In the genomic region with DNA sequence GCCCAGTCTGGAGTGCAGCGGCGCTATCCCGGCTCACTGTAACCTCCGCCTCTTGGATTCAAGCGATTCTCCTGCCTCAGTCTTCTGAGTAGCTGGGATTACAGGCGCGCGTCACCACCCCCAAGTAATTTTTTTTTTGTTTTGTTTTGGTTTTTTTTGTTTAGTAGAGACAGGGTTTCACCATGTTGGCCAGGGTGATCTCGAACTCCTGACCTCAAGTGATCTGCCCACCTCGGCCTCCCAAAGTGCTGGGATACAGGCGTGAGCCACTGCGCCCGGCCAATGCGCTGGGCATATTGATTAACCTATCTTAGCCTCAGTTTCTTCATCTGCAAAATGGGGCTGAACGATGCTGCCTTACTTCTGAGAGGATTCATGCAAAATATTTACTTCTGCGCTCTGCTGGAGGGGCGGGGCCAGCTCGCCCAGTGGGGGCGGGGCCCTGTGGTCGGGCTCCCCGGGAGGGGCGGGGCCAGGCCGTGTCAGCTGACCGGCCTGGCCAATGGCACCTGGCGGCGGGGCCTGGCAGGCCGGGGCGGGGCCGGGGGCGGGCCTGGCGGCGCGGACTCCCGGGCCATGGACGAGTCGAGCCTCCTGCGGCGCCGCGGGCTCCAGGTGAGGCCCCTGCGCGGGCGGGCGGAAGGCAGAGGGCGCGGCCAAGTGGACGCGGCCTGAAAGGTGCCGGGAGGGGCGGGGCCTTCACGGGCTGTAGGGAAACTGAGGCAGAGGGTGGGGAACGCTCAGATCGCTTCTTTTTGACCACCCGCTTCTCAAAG, we compare ENCODE assay signal across 1 cellular context.
TF ChIP-seq lines count a peak whose summit lies in the region.

A gene (plus strand): TSS at position 562 of the 776 bp plus-strand sequence. CDS start 15 bp downstream, at position 577.

TF ChIP-seq in K562, 482 proteins besides CTCF, POLR2A, EP300 and RAD21 (continued from another document):
- TF ChIP-seq, protein P1, sequence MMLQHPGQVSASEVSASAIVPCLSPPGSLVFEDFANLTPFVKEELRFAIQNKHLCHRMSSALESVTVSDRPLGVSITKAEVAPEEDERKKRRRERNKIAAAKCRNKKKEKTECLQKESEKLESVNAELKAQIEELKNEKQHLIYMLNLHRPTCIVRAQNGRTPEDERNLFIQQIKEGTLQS (IDR thresholded peaks at IDR 0.05), result no peak
- TF ChIP-seq, protein P1 (CRISPR knock-in tag; conservative IDR thresholded peaks at IDR 0.05), result no peak
- TF ChIP-seq ZNF263 (CRISPR knock-in tag; IDR thresholded peaks at IDR 0.05; ENCODE audit: borderline replicate concordance) (no peak), BACH1 (tag; IDR thresholded peaks at IDR 0.05) (no peak), NFIC (IDR thresholded peaks at IDR 0.05) (0 out of 2 replicates have a peak, but pooled peaks have one; percentile 4), NRF1 (conservative IDR thresholded peaks at IDR 0.05 in 1 of 2, IDR thresholded peaks at IDR 0.05 in 1 of 2) (peak; percentile 77 to 81), SMAD3 (CRISPR knock-in tag; conservative IDR thresholded peaks at IDR 0.05) (no peak), CHD2 (IDR thresholded peaks at IDR 0.05; ENCODE audit: low read depth, low read length) (no peak), ELF2 (CRISPR knock-in tag; IDR thresholded peaks at IDR 0.05) (no peak), RCOR1 (IDR thresholded peaks at IDR 0.05; ENCODE audit: borderline replicate concordance in 1 of 2, low read depth in 2 of 2, low read length in 2 of 2) (peak; percentile 16 to 80; a peak in 1 of 4 replicates), STAG1 (CRISPR knock-in tag; IDR thresholded peaks at IDR 0.05; ENCODE audit: borderline replicate concordance) (no peak), SMARCA4 (IDR thresholded peaks at IDR 0.05) (no peak; the same call in 1 of the 2 replicates), POLR2AphosphoS5 (IDR thresholded peaks at IDR 0.05; ENCODE audit: control insufficient read depth, insufficient read depth, low read depth, low read length) (no peak)
- TF ChIP-seq, protein P2, sequence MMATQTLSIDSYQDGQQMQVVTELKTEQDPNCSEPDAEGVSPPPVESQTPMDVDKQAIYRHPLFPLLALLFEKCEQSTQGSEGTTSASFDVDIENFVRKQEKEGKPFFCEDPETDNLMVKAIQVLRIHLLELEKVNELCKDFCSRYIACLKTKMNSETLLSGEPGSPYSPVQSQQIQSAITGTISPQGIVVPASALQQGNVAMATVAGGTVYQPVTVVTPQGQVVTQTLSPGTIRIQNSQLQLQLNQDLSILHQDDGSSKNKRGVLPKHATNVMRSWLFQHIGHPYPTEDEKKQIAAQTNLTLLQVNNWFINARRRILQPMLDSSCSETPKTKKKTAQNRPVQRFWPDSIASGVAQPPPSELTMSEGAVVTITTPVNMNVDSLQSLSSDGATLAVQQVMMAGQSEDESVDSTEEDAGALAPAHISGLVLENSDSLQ (IDR thresholded peaks at IDR 0.05), result peak; percentile 11; the same call in 1 of the 2 replicates
- TF ChIP-seq, protein P3, sequence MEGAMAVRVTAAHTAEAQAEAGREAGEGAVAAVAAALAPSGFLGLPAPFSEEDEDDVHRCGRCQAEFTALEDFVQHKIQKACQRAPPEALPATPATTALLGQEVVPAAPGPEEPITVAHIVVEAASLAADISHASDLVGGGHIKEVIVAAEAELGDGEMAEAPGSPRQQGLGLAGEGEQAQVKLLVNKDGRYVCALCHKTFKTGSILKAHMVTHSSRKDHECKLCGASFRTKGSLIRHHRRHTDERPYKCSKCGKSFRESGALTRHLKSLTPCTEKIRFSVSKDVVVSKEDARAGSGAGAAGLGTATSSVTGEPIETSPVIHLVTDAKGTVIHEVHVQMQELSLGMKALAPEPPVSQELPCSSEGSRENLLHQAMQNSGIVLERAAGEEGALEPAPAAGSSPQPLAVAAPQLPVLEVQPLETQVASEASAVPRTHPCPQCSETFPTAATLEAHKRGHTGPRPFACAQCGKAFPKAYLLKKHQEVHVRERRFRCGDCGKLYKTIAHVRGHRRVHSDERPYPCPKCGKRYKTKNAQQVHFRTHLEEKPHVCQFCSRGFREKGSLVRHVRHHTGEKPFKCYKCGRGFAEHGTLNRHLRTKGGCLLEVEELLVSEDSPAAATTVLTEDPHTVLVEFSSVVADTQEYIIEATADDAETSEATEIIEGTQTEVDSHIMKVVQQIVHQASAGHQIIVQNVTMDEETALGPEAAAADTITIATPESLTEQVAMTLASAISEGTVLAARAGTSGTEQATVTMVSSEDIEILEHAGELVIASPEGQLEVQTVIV (CRISPR knock-in tag; IDR thresholded peaks at IDR 0.05; ENCODE audit: borderline replicate concordance), result no peak
- TF ChIP-seq, protein P4, sequence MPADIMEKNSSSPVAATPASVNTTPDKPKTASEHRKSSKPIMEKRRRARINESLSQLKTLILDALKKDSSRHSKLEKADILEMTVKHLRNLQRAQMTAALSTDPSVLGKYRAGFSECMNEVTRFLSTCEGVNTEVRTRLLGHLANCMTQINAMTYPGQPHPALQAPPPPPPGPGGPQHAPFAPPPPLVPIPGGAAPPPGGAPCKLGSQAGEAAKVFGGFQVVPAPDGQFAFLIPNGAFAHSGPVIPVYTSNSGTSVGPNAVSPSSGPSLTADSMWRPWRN (IDR thresholded peaks at IDR 0.05; ENCODE audit: low read depth), result no peak
